ENCODE assay signal across 1 cellular context in the genomic region with DNA sequence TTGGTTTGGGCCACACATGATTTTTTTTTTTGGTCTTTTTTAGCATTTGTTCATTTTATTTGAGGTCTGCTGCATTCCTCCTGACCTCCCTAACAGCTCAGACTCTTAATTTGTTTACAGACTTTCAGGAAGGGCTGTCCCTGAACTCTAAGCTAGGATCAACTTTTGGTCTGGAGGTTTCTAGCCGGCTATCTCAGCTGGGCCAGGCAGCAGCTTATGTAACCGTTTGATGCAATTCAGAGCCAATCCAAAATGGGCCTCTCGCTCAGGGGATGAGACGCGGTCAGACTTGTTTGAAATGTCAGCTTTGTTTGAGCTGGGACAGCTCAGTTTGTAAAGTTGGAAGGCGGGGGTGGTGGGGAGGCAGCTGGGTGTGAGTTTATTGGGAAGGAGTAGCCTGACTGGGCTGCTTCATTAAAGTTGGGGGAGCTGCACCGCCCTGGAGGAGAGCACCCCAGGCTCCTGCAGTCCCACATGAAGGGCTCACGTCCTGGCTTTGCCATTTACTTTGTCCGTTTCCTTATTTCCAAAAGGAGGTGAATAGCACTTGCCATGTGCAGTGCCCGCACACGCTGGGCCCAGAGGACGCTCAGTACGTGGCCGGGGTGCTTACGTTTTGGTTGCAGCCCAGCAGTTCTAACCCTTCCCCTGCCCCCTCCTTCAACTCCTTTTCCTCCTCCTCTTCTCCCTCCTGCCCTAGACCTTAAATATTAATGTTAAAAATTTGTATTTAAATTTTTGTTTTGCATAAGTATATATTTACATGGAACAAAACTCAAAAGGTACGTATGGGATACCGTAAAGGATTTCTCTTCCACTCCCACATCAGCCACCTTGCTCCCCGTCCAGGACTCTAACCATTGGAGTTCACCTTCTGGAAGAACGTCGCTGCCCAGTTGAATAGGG.
A peak's percentile ranks its signal among the peaks of the same experiment; 100 is the strongest.
TF ChIP-seq lines count a peak whose summit lies in the region.

No MANE protein-coding gene starts in this region.

TF ChIP-seq in HepG2, 621 proteins besides CTCF, POLR2A, EP300 and RAD21 (continued from another document and continues in another):
- TF ChIP-seq, protein P1, sequence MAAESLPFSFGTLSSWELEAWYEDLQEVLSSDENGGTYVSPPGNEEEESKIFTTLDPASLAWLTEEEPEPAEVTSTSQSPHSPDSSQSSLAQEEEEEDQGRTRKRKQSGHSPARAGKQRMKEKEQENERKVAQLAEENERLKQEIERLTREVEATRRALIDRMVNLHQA (CRISPR knock-in tag; IDR thresholded peaks at IDR 0.05), result peak; percentile 98
- TF ChIP-seq SP5 (CRISPR knock-in tag; IDR thresholded peaks at IDR 0.05; ENCODE audit: borderline replicate concordance, low read depth) (peak; percentile 74), ADNP (CRISPR knock-in tag; IDR thresholded peaks at IDR 0.05) (peak; percentile 35; the same call in 1 of the 2 replicates), ZNF607 (CRISPR knock-in tag; IDR thresholded peaks at IDR 0.05; ENCODE audit: borderline replicate concordance) (peak; percentile 93; the same call in 1 of the 2 replicates), ZNF652 (CRISPR knock-in tag; IDR thresholded peaks at IDR 0.05; ENCODE audit: borderline replicate concordance, low read depth) (peak; percentile 63; the same call in 1 of the 2 replicates), ZBTB21 (CRISPR knock-in tag; IDR thresholded peaks at IDR 0.05) (peak; percentile 65; the same call in 1 of the 2 replicates), ZNF605 (CRISPR knock-in tag; IDR thresholded peaks at IDR 0.05) (peak; percentile 91; the same call in 1 of the 2 replicates), SNRNP70 (IDR thresholded peaks at IDR 0.05; ENCODE audit: low read depth, low read length) (no peak), ZNF160 (CRISPR knock-in tag; IDR thresholded peaks at IDR 0.05) (no peak), MBNL3 (CRISPR knock-in tag; conservative IDR thresholded peaks at IDR 0.05) (no peak), PRPF4 (IDR thresholded peaks at IDR 0.05; ENCODE audit: low read depth, low read length, poor library complexity, severe bottlenecking) (no peak), HOXA7 (CRISPR knock-in tag; IDR thresholded peaks at IDR 0.05) (no peak), MAZ (IDR thresholded peaks at IDR 0.05; ENCODE audit: borderline replicate concordance, low read depth, low read length) (no peak), MAZ (CRISPR knock-in tag; IDR thresholded peaks at IDR 0.05; ENCODE audit: low read depth) (peak; percentile 83)
- TF ChIP-seq, protein P2, sequence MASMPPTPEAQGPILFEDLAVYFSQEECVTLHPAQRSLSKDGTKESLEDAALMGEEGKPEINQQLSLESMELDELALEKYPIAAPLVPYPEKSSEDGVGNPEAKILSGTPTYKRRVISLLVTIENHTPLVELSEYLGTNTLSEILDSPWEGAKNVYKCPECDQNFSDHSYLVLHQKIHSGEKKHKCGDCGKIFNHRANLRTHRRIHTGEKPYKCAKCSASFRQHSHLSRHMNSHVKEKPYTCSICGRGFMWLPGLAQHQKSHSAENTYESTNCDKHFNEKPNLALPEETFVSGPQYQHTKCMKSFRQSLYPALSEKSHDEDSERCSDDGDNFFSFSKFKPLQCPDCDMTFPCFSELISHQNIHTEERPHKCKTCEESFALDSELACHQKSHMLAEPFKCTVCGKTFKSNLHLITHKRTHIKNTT (CRISPR knock-in tag; IDR thresholded peaks at IDR 0.05), result no peak
- TF ChIP-seq, protein P3, sequence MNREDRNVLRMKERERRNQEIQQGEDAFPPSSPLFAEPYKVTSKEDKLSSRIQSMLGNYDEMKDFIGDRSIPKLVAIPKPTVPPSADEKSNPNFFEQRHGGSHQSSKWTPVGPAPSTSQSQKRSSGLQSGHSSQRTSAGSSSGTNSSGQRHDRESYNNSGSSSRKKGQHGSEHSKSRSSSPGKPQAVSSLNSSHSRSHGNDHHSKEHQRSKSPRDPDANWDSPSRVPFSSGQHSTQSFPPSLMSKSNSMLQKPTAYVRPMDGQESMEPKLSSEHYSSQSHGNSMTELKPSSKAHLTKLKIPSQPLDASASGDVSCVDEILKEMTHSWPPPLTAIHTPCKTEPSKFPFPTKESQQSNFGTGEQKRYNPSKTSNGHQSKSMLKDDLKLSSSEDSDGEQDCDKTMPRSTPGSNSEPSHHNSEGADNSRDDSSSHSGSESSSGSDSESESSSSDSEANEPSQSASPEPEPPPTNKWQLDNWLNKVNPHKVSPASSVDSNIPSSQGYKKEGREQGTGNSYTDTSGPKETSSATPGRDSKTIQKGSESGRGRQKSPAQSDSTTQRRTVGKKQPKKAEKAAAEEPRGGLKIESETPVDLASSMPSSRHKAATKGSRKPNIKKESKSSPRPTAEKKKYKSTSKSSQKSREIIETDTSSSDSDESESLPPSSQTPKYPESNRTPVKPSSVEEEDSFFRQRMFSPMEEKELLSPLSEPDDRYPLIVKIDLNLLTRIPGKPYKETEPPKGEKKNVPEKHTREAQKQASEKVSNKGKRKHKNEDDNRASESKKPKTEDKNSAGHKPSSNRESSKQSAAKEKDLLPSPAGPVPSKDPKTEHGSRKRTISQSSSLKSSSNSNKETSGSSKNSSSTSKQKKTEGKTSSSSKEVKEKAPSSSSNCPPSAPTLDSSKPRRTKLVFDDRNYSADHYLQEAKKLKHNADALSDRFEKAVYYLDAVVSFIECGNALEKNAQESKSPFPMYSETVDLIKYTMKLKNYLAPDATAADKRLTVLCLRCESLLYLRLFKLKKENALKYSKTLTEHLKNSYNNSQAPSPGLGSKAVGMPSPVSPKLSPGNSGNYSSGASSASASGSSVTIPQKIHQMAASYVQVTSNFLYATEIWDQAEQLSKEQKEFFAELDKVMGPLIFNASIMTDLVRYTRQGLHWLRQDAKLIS (CRISPR knock-in tag; IDR thresholded peaks at IDR 0.05), result no peak
- TF ChIP-seq, protein P4, sequence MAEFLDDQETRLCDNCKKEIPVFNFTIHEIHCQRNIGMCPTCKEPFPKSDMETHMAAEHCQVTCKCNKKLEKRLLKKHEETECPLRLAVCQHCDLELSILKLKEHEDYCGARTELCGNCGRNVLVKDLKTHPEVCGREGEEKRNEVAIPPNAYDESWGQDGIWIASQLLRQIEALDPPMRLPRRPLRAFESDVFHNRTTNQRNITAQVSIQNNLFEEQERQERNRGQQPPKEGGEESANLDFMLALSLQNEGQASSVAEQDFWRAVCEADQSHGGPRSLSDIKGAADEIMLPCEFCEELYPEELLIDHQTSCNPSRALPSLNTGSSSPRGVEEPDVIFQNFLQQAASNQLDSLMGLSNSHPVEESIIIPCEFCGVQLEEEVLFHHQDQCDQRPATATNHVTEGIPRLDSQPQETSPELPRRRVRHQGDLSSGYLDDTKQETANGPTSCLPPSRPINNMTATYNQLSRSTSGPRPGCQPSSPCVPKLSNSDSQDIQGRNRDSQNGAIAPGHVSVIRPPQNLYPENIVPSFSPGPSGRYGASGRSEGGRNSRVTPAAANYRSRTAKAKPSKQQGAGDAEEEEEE (CRISPR knock-in tag; IDR thresholded peaks at IDR 0.05; ENCODE audit: borderline replicate concordance), result no peak; the same call in 1 of the 2 replicates
- TF ChIP-seq, protein P5, sequence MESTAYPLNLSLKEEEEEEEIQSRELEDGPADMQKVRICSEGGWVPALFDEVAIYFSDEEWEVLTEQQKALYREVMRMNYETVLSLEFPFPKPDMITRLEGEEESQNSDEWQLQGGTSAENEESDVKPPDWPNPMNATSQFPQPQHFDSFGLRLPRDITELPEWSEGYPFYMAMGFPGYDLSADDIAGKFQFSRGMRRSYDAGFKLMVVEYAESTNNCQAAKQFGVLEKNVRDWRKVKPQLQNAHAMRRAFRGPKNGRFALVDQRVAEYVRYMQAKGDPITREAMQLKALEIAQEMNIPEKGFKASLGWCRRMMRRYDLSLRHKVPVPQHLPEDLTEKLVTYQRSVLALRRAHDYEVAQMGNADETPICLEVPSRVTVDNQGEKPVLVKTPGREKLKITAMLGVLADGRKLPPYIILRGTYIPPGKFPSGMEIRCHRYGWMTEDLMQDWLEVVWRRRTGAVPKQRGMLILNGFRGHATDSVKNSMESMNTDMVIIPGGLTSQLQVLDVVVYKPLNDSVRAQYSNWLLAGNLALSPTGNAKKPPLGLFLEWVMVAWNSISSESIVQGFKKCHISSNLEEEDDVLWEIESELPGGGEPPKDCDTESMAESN (CRISPR knock-in tag; conservative IDR thresholded peaks at IDR 0.05), result peak; percentile 98
- TF ChIP-seq, protein P6, sequence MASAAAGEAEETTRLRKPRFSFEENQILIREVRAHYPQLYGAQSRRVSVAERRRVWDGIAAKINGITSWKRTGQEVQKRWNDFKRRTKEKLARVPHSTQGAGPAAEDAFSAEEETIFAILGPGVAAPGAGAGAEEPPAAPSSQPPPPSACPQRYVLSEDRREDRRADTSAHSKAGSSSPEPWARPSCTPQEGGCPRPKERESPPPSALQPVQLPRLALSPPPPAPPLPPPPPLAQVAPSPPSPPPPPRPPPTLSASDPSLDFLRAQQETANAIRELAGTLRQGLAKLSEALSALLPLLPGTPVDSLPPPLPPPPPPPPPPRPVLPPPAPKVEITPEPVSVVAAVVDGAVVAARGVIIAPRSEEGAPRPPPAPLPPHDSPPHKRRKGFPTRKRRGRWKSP (CRISPR knock-in tag; IDR thresholded peaks at IDR 0.05), result peak; percentile 95; the same call in 1 of the 2 replicates
- TF ChIP-seq, protein P7, sequence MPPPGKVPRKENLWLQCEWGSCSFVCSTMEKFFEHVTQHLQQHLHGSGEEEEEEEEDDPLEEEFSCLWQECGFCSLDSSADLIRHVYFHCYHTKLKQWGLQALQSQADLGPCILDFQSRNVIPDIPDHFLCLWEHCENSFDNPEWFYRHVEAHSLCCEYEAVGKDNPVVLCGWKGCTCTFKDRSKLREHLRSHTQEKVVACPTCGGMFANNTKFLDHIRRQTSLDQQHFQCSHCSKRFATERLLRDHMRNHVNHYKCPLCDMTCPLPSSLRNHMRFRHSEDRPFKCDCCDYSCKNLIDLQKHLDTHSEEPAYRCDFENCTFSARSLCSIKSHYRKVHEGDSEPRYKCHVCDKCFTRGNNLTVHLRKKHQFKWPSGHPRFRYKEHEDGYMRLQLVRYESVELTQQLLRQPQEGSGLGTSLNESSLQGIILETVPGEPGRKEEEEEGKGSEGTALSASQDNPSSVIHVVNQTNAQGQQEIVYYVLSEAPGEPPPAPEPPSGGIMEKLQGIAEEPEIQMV (CRISPR knock-in tag; IDR thresholded peaks at IDR 0.05; ENCODE audit: low read depth), result peak; percentile 84; the same call in 1 of the 2 replicates
- TF ChIP-seq, protein P8, sequence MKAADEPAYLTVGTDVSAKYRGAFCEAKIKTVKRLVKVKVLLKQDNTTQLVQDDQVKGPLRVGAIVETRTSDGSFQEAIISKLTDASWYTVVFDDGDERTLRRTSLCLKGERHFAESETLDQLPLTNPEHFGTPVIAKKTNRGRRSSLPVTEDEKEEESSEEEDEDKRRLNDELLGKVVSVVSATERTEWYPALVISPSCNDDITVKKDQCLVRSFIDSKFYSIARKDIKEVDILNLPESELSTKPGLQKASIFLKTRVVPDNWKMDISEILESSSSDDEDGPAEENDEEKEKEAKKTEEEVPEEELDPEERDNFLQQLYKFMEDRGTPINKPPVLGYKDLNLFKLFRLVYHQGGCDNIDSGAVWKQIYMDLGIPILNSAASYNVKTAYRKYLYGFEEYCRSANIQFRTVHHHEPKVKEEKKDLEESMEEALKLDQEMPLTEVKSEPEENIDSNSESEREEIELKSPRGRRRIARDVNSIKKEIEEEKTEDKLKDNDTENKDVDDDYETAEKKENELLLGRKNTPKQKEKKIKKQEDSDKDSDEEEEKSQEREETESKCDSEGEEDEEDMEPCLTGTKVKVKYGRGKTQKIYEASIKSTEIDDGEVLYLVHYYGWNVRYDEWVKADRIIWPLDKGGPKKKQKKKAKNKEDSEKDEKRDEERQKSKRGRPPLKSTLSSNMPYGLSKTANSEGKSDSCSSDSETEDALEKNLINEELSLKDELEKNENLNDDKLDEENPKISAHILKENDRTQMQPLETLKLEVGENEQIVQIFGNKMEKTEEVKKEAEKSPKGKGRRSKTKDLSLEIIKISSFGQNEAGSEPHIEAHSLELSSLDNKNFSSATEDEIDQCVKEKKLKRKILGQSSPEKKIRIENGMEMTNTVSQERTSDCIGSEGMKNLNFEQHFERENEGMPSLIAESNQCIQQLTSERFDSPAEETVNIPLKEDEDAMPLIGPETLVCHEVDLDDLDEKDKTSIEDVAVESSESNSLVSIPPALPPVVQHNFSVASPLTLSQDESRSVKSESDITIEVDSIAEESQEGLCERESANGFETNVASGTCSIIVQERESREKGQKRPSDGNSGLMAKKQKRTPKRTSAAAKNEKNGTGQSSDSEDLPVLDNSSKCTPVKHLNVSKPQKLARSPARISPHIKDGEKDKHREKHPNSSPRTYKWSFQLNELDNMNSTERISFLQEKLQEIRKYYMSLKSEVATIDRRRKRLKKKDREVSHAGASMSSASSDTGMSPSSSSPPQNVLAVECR (CRISPR knock-in tag; IDR thresholded peaks at IDR 0.05; ENCODE audit: borderline replicate concordance), result peak; percentile 87; the same call in 1 of the 2 replicates
- TF ChIP-seq, protein P9, sequence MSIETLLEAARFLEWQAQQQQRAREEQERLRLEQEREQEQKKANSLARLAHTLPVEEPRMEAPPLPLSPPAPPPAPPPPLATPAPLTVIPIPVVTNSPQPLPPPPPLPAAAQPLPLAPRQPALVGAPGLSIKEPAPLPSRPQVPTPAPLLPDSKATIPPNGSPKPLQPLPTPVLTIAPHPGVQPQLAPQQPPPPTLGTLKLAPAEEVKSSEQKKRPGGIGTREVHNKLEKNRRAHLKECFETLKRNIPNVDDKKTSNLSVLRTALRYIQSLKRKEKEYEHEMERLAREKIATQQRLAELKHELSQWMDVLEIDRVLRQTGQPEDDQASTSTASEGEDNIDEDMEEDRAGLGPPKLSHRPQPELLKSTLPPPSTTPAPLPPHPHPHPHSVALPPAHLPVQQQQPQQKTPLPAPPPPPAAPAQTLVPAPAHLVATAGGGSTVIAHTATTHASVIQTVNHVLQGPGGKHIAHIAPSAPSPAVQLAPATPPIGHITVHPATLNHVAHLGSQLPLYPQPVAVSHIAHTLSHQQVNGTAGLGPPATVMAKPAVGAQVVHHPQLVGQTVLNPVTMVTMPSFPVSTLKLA (IDR thresholded peaks at IDR 0.05), result peak; percentile 47
- TF ChIP-seq, protein P10, sequence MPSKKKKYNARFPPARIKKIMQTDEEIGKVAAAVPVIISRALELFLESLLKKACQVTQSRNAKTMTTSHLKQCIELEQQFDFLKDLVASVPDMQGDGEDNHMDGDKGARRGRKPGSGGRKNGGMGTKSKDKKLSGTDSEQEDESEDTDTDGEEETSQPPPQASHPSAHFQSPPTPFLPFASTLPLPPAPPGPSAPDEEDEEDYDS (CRISPR knock-in tag; IDR thresholded peaks at IDR 0.05), result peak; percentile 78; the same call in 1 of the 2 replicates
